Comparison of ENCODE assay signal across 21 cellular contexts in the genomic region with DNA sequence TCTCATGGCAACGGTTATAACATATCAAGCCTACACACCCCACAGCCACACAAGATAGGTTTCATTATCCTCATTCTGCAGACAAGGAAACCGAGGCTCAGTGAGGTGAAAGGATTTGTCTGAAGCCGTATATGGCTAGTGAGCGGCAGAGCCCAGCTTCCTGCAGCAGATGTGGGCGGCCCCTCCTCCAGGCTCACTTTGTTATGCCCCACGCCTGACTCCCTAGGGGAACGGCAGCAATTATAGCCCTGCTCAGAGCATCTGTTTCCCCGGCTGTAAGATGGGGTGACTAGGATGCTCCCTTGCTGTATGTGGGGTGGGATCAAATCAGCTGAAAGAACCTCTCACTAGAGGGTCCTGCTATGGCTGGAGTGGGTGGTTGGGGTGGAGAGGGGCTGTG. TPM values are rescaled to one million over a fixed set of nuclear protein-coding genes. Genes with fewer than 3 reads are reported as not detected.
A peak's percentile ranks its signal among the peaks of the same experiment; 100 is the strongest.
DNase-seq lines count a peak whose midpoint lies in the region; ATAC-seq, FAIRE-seq and TF ChIP-seq lines count a peak whose summit lies in the region.
"Had no signal": no experiment of that assay in that cellular context is flagged by ENCODE, and none has a peak within 500 bp of the region (broad histone marks: within the 10 kb centered on the region; RNA-seq: fewer than 3 reads in every experiment).

No MANE protein-coding gene starts in this region.

- no peaks in the 10 kb centered on the region for H3K9me3 Mint-ChIP-seq in glutamatergic neuron (ENCODE audit: unreplicated experiment)
- H3K9me3 Mint-ChIP-seq: central memory CD8-positive, alpha-beta T cell; mesothelial cell of epicardium; natural killer cell treated with Interleukin-12 subunit alpha and Interleukin-12 subunit beta and Interleukin-15 and Interleukin-18, amount 100 ng/mL, for 72 hours had no signal

- peaks cover 5% of the 10 kb centered on the region for H3K27me3 Mint-ChIP-seq in glutamatergic neuron (ENCODE audit: unreplicated experiment)
- H3K27me3 Mint-ChIP-seq: central memory CD8-positive, alpha-beta T cell had no signal

- DNase-seq in DMS 273 (lab: John Stamatoyannopoulos, UW; ENCODE audit: unreplicated experiment) (peak; percentile 97), NCI-H82 treated with DMSO at 0.1 percent for 48 hours (lab: John Stamatoyannopoulos, UW; ENCODE audit: unreplicated experiment) (peak; percentile 64), glutamatergic neuron (peak; percentile 72), superior temporal gyrus (ENCODE audit: extremely low spot score) (no peak), RCC 7860 (ENCODE audit: low spot score) (no peak)
- peak; percentile 17 for DNase-seq in Jurkat, Clone E6-1 (ENCODE audit: low read depth, low spot score)
- DNase-seq: activated CD4-positive, alpha-beta T cell treated with anti-CD3 and anti-CD28 coated beads, Interleukin-2, amount 50 U/mL, for 4 hours; activated naive CD4-positive, alpha-beta T cell treated with Interleukin-2 at 50 U/mL for 16 hours; aorta; effector CD8-positive, alpha-beta T cell; HCEC 1CT; NCI-H2029; stimulated activated naive CD4-positive, alpha-beta T cell; thyroid gland had no signal

- H3K4me3 Mint-ChIP-seq in glutamatergic neuron (ENCODE audit: unreplicated experiment): no peak overlapping the region
- H3K4me3 Mint-ChIP-seq: central memory CD8-positive, alpha-beta T cell; mesothelial cell of epicardium; natural killer cell treated with Interleukin-12 subunit alpha and Interleukin-12 subunit beta and Interleukin-15 and Interleukin-18, amount 100 ng/mL, for 72 hours had no signal

- no peaks in the 10 kb centered on the region for H3K36me3 Mint-ChIP-seq in glutamatergic neuron (ENCODE audit: unreplicated experiment)
- H3K36me3 Mint-ChIP-seq: mesothelial cell of epicardium; natural killer cell treated with Interleukin-12 subunit alpha and Interleukin-12 subunit beta and Interleukin-15 and Interleukin-18, amount 100 ng/mL, for 72 hours had no signal

- no peak overlapping the region for H3K4me3 ChIP-seq in Jurkat, Clone E6-1 (ENCODE audit: low read length)
- H3K4me3 ChIP-seq: esophagus muscularis mucosa, gastroesophageal sphincter, thyroid gland had no signal

- H3K4me1 Mint-ChIP-seq in glutamatergic neuron (ENCODE audit: low read depth, unreplicated experiment): peaks cover 31% of the 10 kb centered on the region
- H3K4me1 Mint-ChIP-seq: central memory CD8-positive, alpha-beta T cell had no signal

- no peak for FAIRE-seq in RCC 7860 (lab: Jason Lieb, UNC)

- TF ChIP-seq CTCF in glutamatergic neuron (IDR thresholded peaks at IDR 0.05; ENCODE audit: partially characterized antibody, unreplicated experiment): no peak

- ATAC-seq in GM19455 (IDR thresholded peaks at IDR 0.05; ENCODE audit: unreplicated experiment) (no peak), GM18517 (IDR thresholded peaks at IDR 0.05; ENCODE audit: unreplicated experiment) (no peak)
- ATAC-seq: gastroesophageal sphincter; natural killer cell treated with Interleukin-12 subunit alpha and Interleukin-12 subunit beta and Interleukin-15 and Interleukin-18, amount 100 ng/mL, for 72 hours had no signal

- H3K27ac Mint-ChIP-seq in glutamatergic neuron (ENCODE audit: unreplicated experiment): peak overlapping the region; percentile 92
- H3K27ac Mint-ChIP-seq: natural killer cell treated with Interleukin-12 subunit alpha and Interleukin-12 subunit beta and Interleukin-15 and Interleukin-18, amount 100 ng/mL, for 72 hours had no signal

RNA-seq across cellular contexts. Expression of a gene that starts 22.1 kb away (rescaled TPM):
- not detected for polyA plus RNA-seq in Jurkat, Clone E6-1 (2012; ENCODE audit: insufficient read depth, insufficient read length)
- total RNA-seq in glutamatergic neuron (ENCODE audit: unreplicated experiment): 0.37 TPM
- total RNA-seq: aorta; esophagus muscularis mucosa; natural killer cell treated with Interleukin-12 subunit alpha and Interleukin-12 subunit beta and Interleukin-15 and Interleukin-18, amount 100 ng/mL, for 72 hours had no signal

Comparison
In these comparisons a context has a peak if more than half of its experiments do, and no peak if none do; other contexts are left out.
1. DNase-seq: peak in DMS 273 (single experiment), Jurkat, Clone E6-1 (single experiment), NCI-H82 treated with DMSO at 0.1 percent for 48 hours (single experiment) and glutamatergic neuron (single experiment); none in superior temporal gyrus (single experiment) and RCC 7860 (single experiment).